In genomic region chr22:38308791-38309498, GRCh38 we compare ENCODE assay signal across 12 cellular contexts. TPM values are rescaled to one million over a fixed set of nuclear protein-coding genes. Genes with fewer than 3 reads are reported as not detected.
DNase-seq lines count a peak whose midpoint lies in the region; ATAC-seq and TF ChIP-seq lines count a peak whose summit lies in the region.
"Had no signal": no experiment of that assay in that cellular context is flagged by ENCODE, and none has a peak within 500 bp of the region (broad histone marks: within the 10 kb centered on the region; RNA-seq: fewer than 3 reads in every experiment).

No MANE protein-coding gene starts in this region.

- H4K20me1 ChIP-seq in H9 (ENCODE audit: control insufficient read depth, insufficient read depth, insufficient read length): peaks cover 3% of the 10 kb centered on the region

- TF ChIP-seq POLR2A in erythroblast (IDR thresholded peaks at IDR 0.05; ENCODE audit: low read length): no peak

- ATAC-seq in T-cell (replicated peaks in 1 of 4): no peak
- ATAC-seq in right cardiac atrium: no peak
- ATAC-seq in stimulated activated naive B cell treated with anti-CD40 and anti-IgM and Interleukin-4, amounts not matched to agents 10 μg/mL and 1 μg/mL and 100 μg/mL, for 72 hours (replicated peaks): no peak

- peaks cover 79% of the 10 kb centered on the region; the same call in 1 of the 2 replicates for H3K79me2 ChIP-seq in H9 (ENCODE audit: insufficient read depth, low read length)

- peaks cover 66 to 82% of the 10 kb centered on the region in 2 experiments for H3K4me1 Mint-ChIP-seq in H9
- peaks cover 62 to 73% (median 67%) of the 10 kb centered on the region in 3 donors for H3K4me1 Mint-ChIP-seq in T-cell
- peaks cover 66 to 91% of the 10 kb centered on the region in 2 donors for H3K4me1 Mint-ChIP-seq in stimulated activated naive B cell treated with anti-CD40 and anti-IgM and Interleukin-4, amounts not matched to agents 10 μg/mL and 1 μg/mL and 100 μg/mL, for 72 hours

- H3K79me1 ChIP-seq in H9 (ENCODE audit: insufficient read depth, low read depth, low read length, poor library complexity, severe bottlenecking): peaks cover 3% of the 10 kb centered on the region

- H4K91ac ChIP-seq in H9 (ENCODE audit: insufficient read length, low read depth, low read length): no peak overlapping the region

- H3K27me3 ChIP-seq in H9 (ENCODE audit: insufficient read depth, low read length) (no peaks in the 10 kb centered on the region), right cardiac atrium (ENCODE audit: control insufficient read depth, insufficient read depth) (no peaks in the 10 kb centered on the region), SJCRH30 (no peaks in the 10 kb centered on the region)

- no peak overlapping the region for H4K8ac ChIP-seq in H9 (replicated peaks; ENCODE audit: insufficient read length, low read depth, low read length)

- WGBS in H9 (ENCODE audit: extremely low coverage, insufficient read length, low lambda C conversion rate): no CpG with 5 or more reads among the region's 10 CpGs
- WGBS in right cardiac atrium: 58% methylated on average over 10 of the region's 10 CpGs

- H2AFZ ChIP-seq in H9 (ENCODE audit: low read length): no peak overlapping the region

- no peak overlapping the region for H3K23ac ChIP-seq in H9 (ENCODE audit: insufficient read length, low read depth, low read length)

- H2BK5ac ChIP-seq in H9 (ENCODE audit: insufficient read length, low read length): no peak overlapping the region

- H3K4me2 ChIP-seq in H9 (ENCODE audit: insufficient read depth, insufficient read length, low read length): no peak overlapping the region

- H3K27ac Mint-ChIP-seq in H9: peak overlapping the region in 2 of 3 experiments; percentile 19 to 81; a peak in 4 of 7 replicates
- H3K27ac Mint-ChIP-seq in T-cell: peak overlapping the region; percentile 58 to 85
- peak overlapping the region; percentile 31 for H3K27ac Mint-ChIP-seq in stimulated activated naive B cell treated with anti-CD40 and anti-IgM and Interleukin-4, amounts not matched to agents 10 μg/mL and 1 μg/mL and 100 μg/mL, for 72 hours

- peaks cover 39% of the 10 kb centered on the region for H3K36me3 ChIP-seq in SJCRH30

- H3K23me2 ChIP-seq in H9 (ENCODE audit: insufficient read length, low read depth, low read length, poor library complexity, severe bottlenecking): no peaks in the 10 kb centered on the region

- H3K9me3 ChIP-seq in H9 (ENCODE audit: control insufficient read depth, low read depth, low read length) (no peaks in the 10 kb centered on the region), right cardiac atrium (ENCODE audit: control insufficient read depth, low read length) (no peaks in the 10 kb centered on the region), SJCRH30 (replicated peaks) (no peaks in the 10 kb centered on the region)

- H3K14ac ChIP-seq in H9 (ENCODE audit: insufficient read depth, low read length): no peak overlapping the region; the same call in 1 of the 2 replicates

- H3K4me1 ChIP-seq in H9 (ENCODE audit: insufficient read depth, low read length): peaks cover 3% of the 10 kb centered on the region; the same call in 1 of the 2 replicates
- peaks cover 48% of the 10 kb centered on the region for H3K4me1 ChIP-seq in right cardiac atrium (ENCODE audit: control insufficient read depth, insufficient read depth, low read length)
- peaks cover 9% of the 10 kb centered on the region; the same call in 1 of the 2 replicates for H3K4me1 ChIP-seq in SJCRH30

- H3K36me3 Mint-ChIP-seq in H9 (ENCODE audit: insufficient read depth in 1 of 3, low read depth in 3 of 3): peaks cover 34 to 79% (median 78%) of the 10 kb centered on the region in 3 experiments; a peak in 6 of 7 replicates
- peaks cover 4% of the 10 kb centered on the region for H3K36me3 Mint-ChIP-seq in T-cell
- peaks cover 26 to 50% of the 10 kb centered on the region in 2 donors for H3K36me3 Mint-ChIP-seq in stimulated activated naive B cell treated with anti-CD40 and anti-IgM and Interleukin-4, amounts not matched to agents 10 μg/mL and 1 μg/mL and 100 μg/mL, for 72 hours

- H3K4ac ChIP-seq in H9 (ENCODE audit: low read depth, low read length): no peak overlapping the region

- no peak overlapping the region for H2BK15ac ChIP-seq in H9 (ENCODE audit: low read depth, low read length)

- H3K27ac ChIP-seq in H9 (ENCODE audit: insufficient read length, low read depth, low read length) (no peak overlapping the region), right cardiac atrium (ENCODE audit: low read length) (peak overlapping the region; percentile 14), SJCRH30 (no peak overlapping the region)

- H3K56ac ChIP-seq in H9 (ENCODE audit: insufficient read length, low read depth, low read length): no peak overlapping the region

- intact Hi-C loops in right cardiac atrium (cut with DNase I): no loop called here

- no peaks in the 10 kb centered on the region; a peak in 1 of 5 replicates for H3K9me3 Mint-ChIP-seq in H9
- H3K9me3 Mint-ChIP-seq in T-cell: no peaks in the 10 kb centered on the region
- no peaks in the 10 kb centered on the region for H3K9me3 Mint-ChIP-seq in stimulated activated naive B cell treated with anti-CD40 and anti-IgM and Interleukin-4, amounts not matched to agents 10 μg/mL and 1 μg/mL and 100 μg/mL, for 72 hours

- H4K5ac ChIP-seq in H9 (ENCODE audit: insufficient read length, low read depth, low read length): no peak overlapping the region

- no peak overlapping the region for H3K18ac ChIP-seq in H9 (ENCODE audit: insufficient read length, low read depth, low read length)

- no peak overlapping the region for H3K4me3 Mint-ChIP-seq in H9
- no peak overlapping the region for H3K4me3 Mint-ChIP-seq in T-cell
- H3K4me3 Mint-ChIP-seq in stimulated activated naive B cell treated with anti-CD40 and anti-IgM and Interleukin-4, amounts not matched to agents 10 μg/mL and 1 μg/mL and 100 μg/mL, for 72 hours: no peak overlapping the region

- H2BK12ac ChIP-seq in H9 (ENCODE audit: insufficient read length, low read depth, low read length): no peak overlapping the region

- DNase-seq in H9 (no peak), T-cell (no peak), right cardiac atrium (no peak), SJCRH30 (no peak), erythroblast (lab: John Stamatoyannopoulos, UW) (no peak), NCI-H446 (lab: John Stamatoyannopoulos, UW) (no peak), COLO668 (lab: John Stamatoyannopoulos, UW; ENCODE audit: unreplicated experiment) (no peak)
- no peak for DNase-seq in stimulated activated naive B cell treated with anti-CD40 and anti-IgM and Interleukin-4, amounts not matched to agents 10 μg/mL and 1 μg/mL and 100 μg/mL, for 72 hours
- DNase-seq: amniotic stem cell; NCI-H187; NK-92 treated with Interleukin-12 subunit alpha and Interleukin-12 subunit beta, amount 100 ng/mL, for 24 hours; SW 1271 had no signal

- no peak for TF ChIP-seq CTCF in H9 (conservative IDR thresholded peaks at IDR 0.05)

- H3K4me3 ChIP-seq in right cardiac atrium (ENCODE audit: low read length) (no peak overlapping the region), SJCRH30 (no peak overlapping the region)

- CTCF ChIA-PET in T-cell (lab: Charles Lee): no interaction called here

- POLR2A ChIA-PET in T-cell (lab: Charles Lee): no interaction called here

- H3K27me3 Mint-ChIP-seq in H9 (ENCODE audit: low read depth) (no peaks in the 10 kb centered on the region), T-cell (no peaks in the 10 kb centered on the region)
- H3K27me3 Mint-ChIP-seq in stimulated activated naive B cell treated with anti-CD40 and anti-IgM and Interleukin-4, amounts not matched to agents 10 μg/mL and 1 μg/mL and 100 μg/mL, for 72 hours: no peaks in the 10 kb centered on the region

- no peak overlapping the region for H2BK120ac ChIP-seq in H9 (ENCODE audit: low read depth, low read length, poor library complexity, severe bottlenecking)

- no peak overlapping the region for H2BK20ac ChIP-seq in H9 (ENCODE audit: low read depth, low read length, poor library complexity, severe bottlenecking)

- H2AK5ac ChIP-seq in H9 (ENCODE audit: insufficient read length, low read length): no peak overlapping the region

- H3T11ph ChIP-seq in H9 (ENCODE audit: low read length): no peak overlapping the region

- H3K9ac ChIP-seq in H9 (ENCODE audit: extremely low read depth, insufficient read length, low read length): no peak overlapping the region

RNA-seq across cellular contexts. Expression of gene CSNK1E, which starts 8.3 kb away (rescaled TPM):
- 230 and 236 TPM in 2 replicates for total RNA-seq in H9 (2021)
- total RNA-seq in T-cell: 100 to 1,000 TPM; 105 to 142 (median 115) TPM
- 10 to 100 TPM; 69.7 to 88.6 (median 81.0) TPM for total RNA-seq in right cardiac atrium
- 76.3 TPM for polyA plus RNA-seq in right cardiac atrium
- 142 and 143 TPM in 2 replicates for total RNA-seq in SJCRH30 (2014; rRNA removed; shearing (Covaris generic))

RNA-seq across cellular contexts. Expression of gene TMEM184B, which starts 36.1 kb away (rescaled TPM):
- total RNA-seq in H9 (2021) (51.7 and 58.5 TPM in 2 replicates), T-cell (10 to 100 TPM; 30.8 to 41.3 (median 35.8) TPM), right cardiac atrium (10 to 100 TPM; 48.2 to 55.8 (median 49.5) TPM)
- polyA plus RNA-seq in right cardiac atrium: 32.2 TPM
- total RNA-seq in SJCRH30 (2014; rRNA removed; shearing (Covaris generic)): 16.9 and 18.7 TPM in 2 replicates
